Comparison of ENCODE assay signal across 18 cellular contexts in the genomic region with DNA sequence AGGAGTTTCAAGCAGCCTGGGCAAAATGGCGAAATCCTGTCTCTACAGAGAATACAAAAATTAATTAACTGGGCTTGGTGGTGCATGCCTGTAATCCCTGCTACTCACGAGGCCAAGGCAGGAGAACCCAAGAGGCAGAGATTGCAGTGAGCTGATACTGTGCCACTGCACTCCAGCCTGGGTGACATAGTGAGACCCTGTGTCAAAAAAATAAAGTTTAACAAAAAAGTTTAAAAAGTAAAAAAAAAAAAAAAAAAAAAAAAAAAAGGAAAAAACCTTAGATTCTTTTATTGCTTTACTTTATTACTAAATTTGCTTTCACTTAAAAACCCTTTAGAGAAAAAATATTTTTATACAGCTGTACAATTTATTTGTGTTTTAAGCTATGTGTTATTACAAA.
"Had no signal": no experiment of that assay in that cellular context is flagged by ENCODE, and none has a peak within 500 bp of the region (broad histone marks: within the 10 kb centered on the region; RNA-seq: fewer than 3 reads in every experiment).

No MANE protein-coding gene starts in this region.

- H3K36me3 ChIP-seq: adrenal gland, colonic mucosa, sigmoid colon, upper lobe of left lung had no signal

- H3K4me3 ChIP-seq: adrenal gland, colonic mucosa, heart right ventricle, lung, sigmoid colon, testis, upper lobe of left lung had no signal

- H3K4me1 ChIP-seq: testis had no signal

- H3K27ac ChIP-seq: adrenal gland, colonic mucosa, epithelial cell of prostate, heart right ventricle, sigmoid colon, testis, upper lobe of left lung had no signal

- H3K9me3 ChIP-seq: adrenal gland, colonic mucosa, heart right ventricle, sigmoid colon, testis, upper lobe of left lung had no signal

- DNase-seq: activated naive CD4-positive, alpha-beta T cell; activated T-cell treated with anti-CD3 and anti-CD28 coated beads, Interleukin-2, amount 50 U/mL, for 1 hour; adrenal gland; colonic mucosa; heart right ventricle; naive B cell; posterior cingulate gyrus; sigmoid colon; stimulated activated CD4-positive, alpha-beta T cell treated with anti-CD3 and anti-CD28 coated beads, Interleukin-2, amount 100 ng/mL, for 48 hours; stimulated activated naive CD4-positive, alpha-beta T cell; T1000; testis; upper lobe of left lung had no signal

- FAIRE-seq: astrocyte, keratinocyte had no signal

- H3K27me3 ChIP-seq: adrenal gland, colonic mucosa, heart right ventricle, sigmoid colon, testis, upper lobe of left lung had no signal

- ATAC-seq: WTC11 had no signal
